ENCODE assay signal across 17 cellular contexts in the genomic region with DNA sequence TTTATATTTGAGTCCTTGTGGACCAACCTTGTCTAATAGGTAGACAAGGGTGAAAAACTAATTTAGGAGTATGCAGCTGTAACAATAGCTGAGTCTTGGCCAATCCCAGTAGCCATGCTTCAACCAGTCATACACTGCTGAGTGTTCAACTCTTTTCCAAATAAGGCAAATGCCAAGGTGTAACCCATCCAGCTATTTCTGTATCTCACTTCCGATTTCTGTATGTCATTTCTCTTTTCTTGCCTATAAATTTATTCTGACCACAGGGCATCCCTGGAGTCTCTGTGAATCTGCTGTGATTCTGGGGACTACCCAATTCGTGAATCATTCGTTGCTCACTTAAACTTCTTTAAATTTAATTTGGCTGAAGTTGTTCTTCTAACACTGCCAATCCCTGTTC.
A peak's percentile ranks its signal among the peaks of the same experiment; 100 is the strongest.
DNase-seq lines count a peak whose midpoint lies in the region; ATAC-seq and TF ChIP-seq lines count a peak whose summit lies in the region.
"Had no signal": no experiment of that assay in that cellular context is flagged by ENCODE, and none has a peak within 500 bp of the region (broad histone marks: within the 10 kb centered on the region; RNA-seq: fewer than 3 reads in every experiment).

No MANE protein-coding gene starts in this region.

- no peaks in the 10 kb centered on the region for H3K36me3 ChIP-seq in OCI-LY3 (replicated peaks; ENCODE audit: low read depth, low read length)
- no peaks in the 10 kb centered on the region for H3K36me3 ChIP-seq in esophagus muscularis mucosa
- H3K36me3 ChIP-seq in spleen, result no peaks in the 10 kb centered on the region
- H3K36me3 ChIP-seq: BE2C, SJCRH30, tibial nerve had no signal

- H3K36me3 Mint-ChIP-seq in activated naive CD4-positive, alpha-beta T cell treated with anti-CD3 and anti-CD28 coated beads, Interleukin-2, amount 10 ng/mL, durations not matched to agents 7 days and 5 days, result no peaks in the 10 kb centered on the region
- H3K36me3 Mint-ChIP-seq: activated naive CD8-positive, alpha-beta T cell treated with anti-CD3 and anti-CD28 coated beads, Interleukin-2, amount 10 ng/mL, durations not matched to agents 7 days and 5 days; naive B cell had no signal

- no peak for TF ChIP-seq EP300 in esophagus muscularis mucosa (IDR thresholded peaks at IDR 0.05)

- TF ChIP-seq CTCF in OCI-LY3 (IDR thresholded peaks at IDR 0.05; ENCODE audit: low read depth, low read length) (no peak), esophagus muscularis mucosa (IDR thresholded peaks at IDR 0.05) (no peak), spleen (IDR thresholded peaks at IDR 0.05 in 8 of 11, conservative IDR thresholded peaks at IDR 0.05 in 3 of 11) (no peak)

- H3K9ac ChIP-seq in OCI-LY3 (ENCODE audit: low read length), result no peak overlapping the region

- no peaks in the 10 kb centered on the region for H3K4me1 Mint-ChIP-seq in activated naive CD4-positive, alpha-beta T cell treated with anti-CD3 and anti-CD28 coated beads, Interleukin-2, amount 10 ng/mL, durations not matched to agents 7 days and 5 days
- H3K4me1 Mint-ChIP-seq: activated CD4-positive, alpha-beta T cell treated with anti-CD3 and anti-CD28 coated beads, Interleukin-2, amount 10 ng/mL, durations not matched to agents 7 days and 5 days; activated naive CD8-positive, alpha-beta T cell treated with anti-CD3 and anti-CD28 coated beads, Interleukin-2, amount 10 ng/mL, durations not matched to agents 7 days and 5 days; naive B cell had no signal

- intact Hi-C loops in esophagus muscularis mucosa (cut with DNase I) (no loop called here), spleen (cut with DNase I; ENCODE audit: low total_unique reads) (no loop called here)

- no peaks in the 10 kb centered on the region for H4K20me1 ChIP-seq in OCI-LY3 (ENCODE audit: insufficient read depth, low read length)

- no peak overlapping the region for H2AFZ ChIP-seq in OCI-LY3 (ENCODE audit: low read depth, low read length)

- no peaks in the 10 kb centered on the region for H3K27me3 ChIP-seq in OCI-LY3 (ENCODE audit: low read depth, low read length)
- H3K27me3 ChIP-seq in esophagus muscularis mucosa, result no peaks in the 10 kb centered on the region
- no peaks in the 10 kb centered on the region for H3K27me3 ChIP-seq in spleen (replicated peaks in 1 of 7)
- H3K27me3 ChIP-seq: BE2C, SJCRH30, tibial nerve had no signal

- TF ChIP-seq POLR2A in esophagus muscularis mucosa (IDR thresholded peaks at IDR 0.05; ENCODE audit: low read depth), result no peak
- no peak for TF ChIP-seq POLR2A in spleen (IDR thresholded peaks at IDR 0.05)

- 87% methylated on average over 3 of the region's 3 CpGs for WGBS in esophagus muscularis mucosa
- 72 to 91% (median 86%) methylated on average over 3 of the region's 3 CpGs for WGBS in spleen, 5 donors

- no peaks in the 10 kb centered on the region for H3K27me3 Mint-ChIP-seq in activated naive CD4-positive, alpha-beta T cell treated with anti-CD3 and anti-CD28 coated beads, Interleukin-2, amount 10 ng/mL, durations not matched to agents 7 days and 5 days
- H3K27me3 Mint-ChIP-seq: activated CD4-positive, alpha-beta T cell treated with anti-CD3 and anti-CD28 coated beads, Interleukin-2, amount 10 ng/mL, durations not matched to agents 7 days and 5 days had no signal

- H3K4me2 ChIP-seq in OCI-LY3 (ENCODE audit: low read length), result peak overlapping the region; percentile 36

- H3K9me3 Mint-ChIP-seq in activated naive CD4-positive, alpha-beta T cell treated with anti-CD3 and anti-CD28 coated beads, Interleukin-2, amount 10 ng/mL, durations not matched to agents 7 days and 5 days, result no peaks in the 10 kb centered on the region
- H3K9me3 Mint-ChIP-seq: activated CD4-positive, alpha-beta T cell treated with anti-CD3 and anti-CD28 coated beads, Interleukin-2, amount 10 ng/mL, durations not matched to agents 7 days and 5 days; activated naive CD8-positive, alpha-beta T cell treated with anti-CD3 and anti-CD28 coated beads, Interleukin-2, amount 10 ng/mL, durations not matched to agents 7 days and 5 days; activated T-cell treated with anti-CD3 and anti-CD28 coated beads, Interleukin-2, amount 50 U/mL, for 4 hours had no signal

- H3K27ac ChIP-seq in OCI-LY3 (ENCODE audit: low read length) (peak overlapping the region; percentile 37; the same call in 1 of the 2 replicates), esophagus muscularis mucosa (replicated peaks in 1 of 4) (peak overlapping the region in 3 of 4 donors; percentile 8 to 21 (median 15)), spleen (peak overlapping the region in 7 of 8 donors; percentile 55 to 78 (median 69))
- H3K27ac ChIP-seq: SJCRH30 had no signal

- H3K4me3 ChIP-seq in OCI-LY3 (ENCODE audit: low read length) (no peak overlapping the region), esophagus muscularis mucosa (no peak overlapping the region), spleen (no peak overlapping the region)
- H3K4me3 ChIP-seq: SJCRH30, tibial nerve had no signal

- H3K79me2 ChIP-seq in OCI-LY3 (ENCODE audit: low read length), result no peaks in the 10 kb centered on the region

- DNase-seq in EH (ENCODE audit: low read depth) (peak; percentile 77), esophagus muscularis mucosa (ENCODE audit: extremely low spot score) (no peak), spleen (no peak), cerebellar cortex (ENCODE audit: low spot score) (no peak)
- DNase-seq in activated T-cell treated with anti-CD3 and anti-CD28 coated beads, Interleukin-2, amount 50 U/mL, for 1 hour, result no peak
- DNase-seq in activated naive CD4-positive, alpha-beta T cell treated with anti-CD3 and anti-CD28 coated beads, Interleukin-2, amount 10 ng/mL, durations not matched to agents 7 days and 5 days, result no peak
- DNase-seq: activated CD4-positive, alpha-beta T cell treated with anti-CD3 and anti-CD28 coated beads, Interleukin-2, amount 10 ng/mL, durations not matched to agents 7 days and 5 days; activated naive CD8-positive, alpha-beta T cell treated with anti-CD3 and anti-CD28 coated beads, Interleukin-2, amount 10 ng/mL, durations not matched to agents 7 days and 5 days; activated T-cell treated with anti-CD3 and anti-CD28 coated beads, Interleukin-2, amount 50 U/mL, for 4 hours; BE2C; caudate nucleus; naive B cell; NCI-H1417; SJCRH30 had no signal

- no peak overlapping the region for H3K27ac Mint-ChIP-seq in activated naive CD4-positive, alpha-beta T cell treated with anti-CD3 and anti-CD28 coated beads, Interleukin-2, amount 10 ng/mL, durations not matched to agents 7 days and 5 days
- H3K27ac Mint-ChIP-seq: activated CD4-positive, alpha-beta T cell treated with anti-CD3 and anti-CD28 coated beads, Interleukin-2, amount 10 ng/mL, durations not matched to agents 7 days and 5 days; activated naive CD8-positive, alpha-beta T cell treated with anti-CD3 and anti-CD28 coated beads, Interleukin-2, amount 10 ng/mL, durations not matched to agents 7 days and 5 days; naive B cell had no signal

- CTCF ChIA-PET in activated naive CD4-positive, alpha-beta T cell treated with anti-CD3 and anti-CD28 coated beads, Interleukin-2, amount 10 ng/mL, durations not matched to agents 7 days and 5 days (lab: Charles Lee), result no interaction called here

- H3K4me1 ChIP-seq in OCI-LY3 (ENCODE audit: low read length), result peaks cover 19% of the 10 kb centered on the region
- H3K4me1 ChIP-seq in esophagus muscularis mucosa, result peaks cover 0 to 43% (median 7%) of the 10 kb centered on the region in 4 donors
- H3K4me1 ChIP-seq in spleen, result peaks cover 0 to 28% (median 3%) of the 10 kb centered on the region in 6 donors
- H3K4me1 ChIP-seq: BE2C had no signal

- H3K4me3 Mint-ChIP-seq in activated naive CD4-positive, alpha-beta T cell treated with anti-CD3 and anti-CD28 coated beads, Interleukin-2, amount 10 ng/mL, durations not matched to agents 7 days and 5 days, result no peak overlapping the region
- H3K4me3 Mint-ChIP-seq: activated CD4-positive, alpha-beta T cell treated with anti-CD3 and anti-CD28 coated beads, Interleukin-2, amount 10 ng/mL, durations not matched to agents 7 days and 5 days; activated naive CD8-positive, alpha-beta T cell treated with anti-CD3 and anti-CD28 coated beads, Interleukin-2, amount 10 ng/mL, durations not matched to agents 7 days and 5 days; activated T-cell treated with anti-CD3 and anti-CD28 coated beads, Interleukin-2, amount 50 U/mL, for 4 hours; naive B cell had no signal

- H3K9me3 ChIP-seq in OCI-LY3 (ENCODE audit: insufficient read depth, low read length) (no peaks in the 10 kb centered on the region), esophagus muscularis mucosa (no peaks in the 10 kb centered on the region), spleen (no peaks in the 10 kb centered on the region)
- H3K9me3 ChIP-seq: BE2C, SJCRH30, tibial nerve had no signal

- ATAC-seq in HG02884 (IDR thresholded peaks at IDR 0.05; ENCODE audit: unreplicated experiment), result no peak
- ATAC-seq: activated T-cell treated with anti-CD3 and anti-CD28 coated beads, Interleukin-2, amount 50 U/mL, for 4 hours had no signal

Comparison
In these comparisons a context has a peak if more than half of its experiments do, and no peak if none do; other contexts are left out.
1. H3K27ac ChIP-seq: peak in every context shown above with its lines; median percentile 69 in spleen; 37 in OCI-LY3; 15 in esophagus muscularis mucosa.